ENCODE assay signal across 20 cellular contexts in genomic region chr17:72360386-72360940, GRCh38.
"Had no signal": no experiment of that assay in that cellular context is flagged by ENCODE, and none has a peak within 500 bp of the region (broad histone marks: within the 10 kb centered on the region; RNA-seq: fewer than 3 reads in every experiment).

No MANE protein-coding gene starts in this region.

- H3K36me3 ChIP-seq: ovary, right atrium auricular region, suprapubic skin, thyroid gland, upper lobe of left lung, vagina had no signal

- H3K4me2 ChIP-seq: hepatocyte, smooth muscle cell had no signal

- H3K4me1 ChIP-seq: right atrium auricular region, thyroid gland, upper lobe of left lung, vagina had no signal

- H3K27ac ChIP-seq: coronary artery, hepatocyte, ovary, right atrium auricular region, suprapubic skin, thyroid gland, upper lobe of left lung, vagina had no signal

- H2AFZ ChIP-seq: hepatocyte had no signal

- H3K4me1 Mint-ChIP-seq: naive thymus-derived CD8-positive, alpha-beta T cell had no signal

- H3K27me3 ChIP-seq: hepatocyte, ovary, right atrium auricular region, thyroid gland, upper lobe of left lung, vagina had no signal

- DNase-seq: effector CD8-positive, alpha-beta T cell; foreskin melanocyte; head of caudate nucleus; kidney; left cardiac atrium; left ventricle myocardium superior; mesenchymal stem cell; naive thymus-derived CD8-positive, alpha-beta T cell; ovary; stimulated activated CD4-positive, alpha-beta T cell treated with anti-CD3 and anti-CD28 coated beads, Interleukin-2, amount 100 ng/mL, for 48 hours; stimulated activated naive CD8-positive, alpha-beta T cell treated with anti-CD3 and anti-CD28 coated beads, Interleukin-15, Interleukin-2, amounts not matched to agents 100 U/mL and 50 U/mL, for 24 hours; thyroid gland; upper lobe of left lung had no signal

- H3K27ac Mint-ChIP-seq: naive thymus-derived CD8-positive, alpha-beta T cell had no signal

- ATAC-seq: left cardiac atrium; left ventricle myocardium superior; naive thymus-derived CD8-positive, alpha-beta T cell; stimulated activated naive CD8-positive, alpha-beta T cell treated with anti-CD3 and anti-CD28 coated beads, Interleukin-15, Interleukin-2, amounts not matched to agents 100 U/mL and 50 U/mL, for 24 hours had no signal

- H3K4me3 Mint-ChIP-seq: naive thymus-derived CD8-positive, alpha-beta T cell had no signal

- H3K4me3 ChIP-seq: coronary artery, hepatocyte, lung, ovary, right atrium auricular region, smooth muscle cell, suprapubic skin, thyroid gland, upper lobe of left lung, vagina had no signal

- H3K9me3 ChIP-seq: ovary, suprapubic skin, thyroid gland, upper lobe of left lung, vagina had no signal
